Comparison of ENCODE assay signal across 19 cellular contexts in genomic region chr7:25116621-25117020, GRCh38. TPM values are rescaled to one million over a fixed set of nuclear protein-coding genes. Genes with fewer than 3 reads are reported as not detected.
DNase-seq lines count a peak whose midpoint lies in the region; ATAC-seq and TF ChIP-seq lines count a peak whose summit lies in the region.
"Had no signal": no experiment of that assay in that cellular context is flagged by ENCODE, and none has a peak within 500 bp of the region (broad histone marks: within the 10 kb centered on the region; RNA-seq: fewer than 3 reads in every experiment).

No MANE protein-coding gene starts in this region.

- no peaks in the 10 kb centered on the region for H3K27me3 Mint-ChIP-seq in T-helper 2 cell treated with Interferon-gamma antibody and Interleukin-4, amounts not matched to agents 5 μg/mL and 100 μg/mL, for 36 hours (ENCODE audit: low read depth)
- H3K27me3 Mint-ChIP-seq in activated T-helper 17 cell treated with anti-CD3 and anti-CD28 coated beads, Interleukin-2, amount 50 U/mL, for 72 hours, result no peaks in the 10 kb centered on the region
- H3K27me3 Mint-ChIP-seq in naive thymus-derived CD4-positive, alpha-beta T cell, result no peaks in the 10 kb centered on the region
- H3K27me3 Mint-ChIP-seq: activated naive CD8-positive, alpha-beta T cell treated with anti-CD3 and anti-CD28 coated beads, Interleukin-2, amount 10 ng/mL, durations not matched to agents 7 days and 5 days had no signal

- peaks cover 9% of the 10 kb centered on the region for H3K4me1 Mint-ChIP-seq in T-helper 2 cell treated with Interferon-gamma antibody and Interleukin-4, amounts not matched to agents 5 μg/mL and 100 μg/mL, for 36 hours (ENCODE audit: low read depth)
- H3K4me1 Mint-ChIP-seq in activated T-helper 17 cell treated with anti-CD3 and anti-CD28 coated beads, Interleukin-2, amount 50 U/mL, for 72 hours, result peaks cover 14% of the 10 kb centered on the region
- H3K4me1 Mint-ChIP-seq in naive thymus-derived CD4-positive, alpha-beta T cell, result peaks cover 0 to 17% (median 8%) of the 10 kb centered on the region in 7 donors
- H3K4me1 Mint-ChIP-seq: endodermal cell, neural progenitor cell had no signal

- H3K4me3 Mint-ChIP-seq in T-helper 2 cell treated with Interferon-gamma antibody and Interleukin-4, amounts not matched to agents 5 μg/mL and 100 μg/mL, for 36 hours, result no peak overlapping the region
- H3K4me3 Mint-ChIP-seq in activated T-helper 17 cell treated with anti-CD3 and anti-CD28 coated beads, Interleukin-2, amount 50 U/mL, for 72 hours, result peak overlapping the region; percentile 76
- H3K4me3 Mint-ChIP-seq in naive thymus-derived CD4-positive, alpha-beta T cell, result no peak overlapping the region
- H3K4me3 Mint-ChIP-seq: activated naive CD8-positive, alpha-beta T cell treated with anti-CD3 and anti-CD28 coated beads, Interleukin-2, amount 10 ng/mL, durations not matched to agents 7 days and 5 days; endodermal cell; neural progenitor cell had no signal

- peak overlapping the region; percentile 58 for H3K27ac Mint-ChIP-seq in T-helper 2 cell treated with Interferon-gamma antibody and Interleukin-4, amounts not matched to agents 5 μg/mL and 100 μg/mL, for 36 hours
- H3K27ac Mint-ChIP-seq in activated T-helper 17 cell treated with anti-CD3 and anti-CD28 coated beads, Interleukin-2, amount 50 U/mL, for 72 hours, result peak overlapping the region; percentile 52
- peak overlapping the region in 6 of 9 donors; percentile 1 to 63 (median 30) for H3K27ac Mint-ChIP-seq in naive thymus-derived CD4-positive, alpha-beta T cell
- H3K27ac Mint-ChIP-seq: endodermal cell, neural progenitor cell had no signal

- H3K27ac ChIP-seq in HEK293 (ENCODE audit: extremely low read depth, low read depth, low read length), result no peak overlapping the region
- no peak overlapping the region for H3K27ac ChIP-seq in naive thymus-derived CD4-positive, alpha-beta T cell (ENCODE audit: low read depth, low read length)
- H3K27ac ChIP-seq: neural progenitor cell, tibial artery had no signal

- intact Hi-C loops in naive thymus-derived CD4-positive, alpha-beta T cell (cut with micrococcal nuclease), result no loop called here

- H3K9me3 Mint-ChIP-seq in T-helper 2 cell treated with Interferon-gamma antibody and Interleukin-4, amounts not matched to agents 5 μg/mL and 100 μg/mL, for 36 hours, result no peaks in the 10 kb centered on the region
- H3K9me3 Mint-ChIP-seq in activated T-helper 17 cell treated with anti-CD3 and anti-CD28 coated beads, Interleukin-2, amount 50 U/mL, for 72 hours, result no peaks in the 10 kb centered on the region
- H3K9me3 Mint-ChIP-seq in naive thymus-derived CD4-positive, alpha-beta T cell, result peaks cover 0 to 5% (median 0%) of the 10 kb centered on the region in 11 donors
- H3K9me3 Mint-ChIP-seq: endodermal cell, neural progenitor cell had no signal

- H3K27me3 ChIP-seq in naive thymus-derived CD4-positive, alpha-beta T cell (ENCODE audit: control insufficient read depth in 2 of 2, insufficient read depth in 2 of 2, low read length in 2 of 2), result no peaks in the 10 kb centered on the region
- H3K27me3 ChIP-seq: neural progenitor cell, tibial artery had no signal

- no peaks in the 10 kb centered on the region for H3K9me3 ChIP-seq in HEK293 (ENCODE audit: control insufficient read depth, insufficient read depth, low read depth, low read length)
- H3K9me3 ChIP-seq in naive thymus-derived CD4-positive, alpha-beta T cell (ENCODE audit: control insufficient read depth in 2 of 3, low read length in 3 of 3), result no peaks in the 10 kb centered on the region
- H3K9me3 ChIP-seq: tibial artery had no signal

- no peak overlapping the region for H3K4me3 ChIP-seq in HEK293 (ENCODE audit: low read depth, low read length)
- H3K4me3 ChIP-seq in naive thymus-derived CD4-positive, alpha-beta T cell (ENCODE audit: low read length), result no peak overlapping the region
- H3K4me3 ChIP-seq: lung, neural progenitor cell, tibial artery had no signal

- H3K36me3 ChIP-seq in HEK293 (ENCODE audit: control insufficient read depth in 2 of 2, insufficient read depth in 1 of 2, low read length in 2 of 2), result peaks cover 13 to 35% of the 10 kb centered on the region in 2 experiments
- peaks cover 0 to 13% (median 5%) of the 10 kb centered on the region in 3 experiments for H3K36me3 ChIP-seq in naive thymus-derived CD4-positive, alpha-beta T cell (ENCODE audit: control insufficient read depth in 2 of 3, insufficient read depth in 3 of 3, low read length in 3 of 3)
- H3K36me3 ChIP-seq: neural progenitor cell had no signal

- CTCF ChIA-PET in HEK293 (lab: Yijun Ruan, JAX), result interaction anchor here (0.6 to 3.8 kb wide), 3 partner anchors 18 to 290 kb away, joined by 3 to 18 read pairs (median 3); no protein-coding TSS in a partner anchor
- CTCF ChIA-PET in naive thymus-derived CD4-positive, alpha-beta T cell (lab: Charles Lee), result no interaction called here

- TF ChIP-seq CTCF in HEK293 (tag by site-specific recombination; IDR thresholded peaks at IDR 0.05), result no peak

- H3K4me1 ChIP-seq in HEK293 (ENCODE audit: control insufficient read depth, insufficient read depth, low read length), result no peaks in the 10 kb centered on the region
- peaks cover 0 to 3% of the 10 kb centered on the region in 2 donors for H3K4me1 ChIP-seq in naive thymus-derived CD4-positive, alpha-beta T cell (ENCODE audit: control insufficient read depth in 2 of 2, insufficient read depth in 2 of 2, low read length in 2 of 2)
- H3K4me1 ChIP-seq: neural progenitor cell, tibial artery had no signal

- no peak for ATAC-seq in activated T-helper 17 cell treated with anti-CD3 and anti-CD28 coated beads, Interleukin-2, amount 50 U/mL, for 72 hours (replicated peaks)
- ATAC-seq in naive thymus-derived CD4-positive, alpha-beta T cell, result no peak
- no peak for ATAC-seq in GM19328 (IDR thresholded peaks at IDR 0.05; ENCODE audit: unreplicated experiment)

- POLR2A ChIA-PET in HEK293 (lab: Yijun Ruan, JAX), result interaction anchor here (0.6 to 3.0 kb wide), 2 partner anchors 9 to 1542 kb away, joined by 3 to 21 read pairs; partner anchors contain the start of gene CYCS
- POLR2A ChIA-PET in naive thymus-derived CD4-positive, alpha-beta T cell (lab: Charles Lee), result no interaction called here

- DNase-seq in T-helper 2 cell treated with Interferon-gamma antibody and Interleukin-4, amounts not matched to agents 5 μg/mL and 100 μg/mL, for 36 hours (ENCODE audit: low spot score), result no peak
- DNase-seq in T-helper 2 cell (no peak), NOMO-1 treated with DMSO at 0.1 percent for 48 hours (lab: John Stamatoyannopoulos, UW; ENCODE audit: unreplicated experiment) (no peak), NK-92 (lab: John Stamatoyannopoulos, UW; ENCODE audit: unreplicated experiment) (no peak)
- DNase-seq in naive thymus-derived CD4-positive, alpha-beta T cell, result no peak
- DNase-seq: activated CD8-positive, alpha-beta memory T cell treated with anti-CD3 and anti-CD28 coated beads for 24 hours; activated naive CD8-positive, alpha-beta T cell treated with anti-CD3 and anti-CD28 coated beads, Interleukin-2, amount 10 ng/mL, durations not matched to agents 7 days and 5 days; COR-L47; endodermal cell; foreskin fibroblast; MV-4-11; NCI-H2107; T1000; tibial artery had no signal

- H3K36me3 Mint-ChIP-seq in T-helper 2 cell treated with Interferon-gamma antibody and Interleukin-4, amounts not matched to agents 5 μg/mL and 100 μg/mL, for 36 hours (ENCODE audit: low read depth), result peaks cover 22% of the 10 kb centered on the region
- peaks cover 38% of the 10 kb centered on the region for H3K36me3 Mint-ChIP-seq in activated T-helper 17 cell treated with anti-CD3 and anti-CD28 coated beads, Interleukin-2, amount 50 U/mL, for 72 hours (ENCODE audit: low read depth)
- H3K36me3 Mint-ChIP-seq in naive thymus-derived CD4-positive, alpha-beta T cell, result peaks cover 0 to 17% (median 2%) of the 10 kb centered on the region in 5 donors

TF ChIP-seq in HEK293, 187 proteins besides CTCF, POLR2A, EP300 and RAD21 (continues in another document):
- TF ChIP-seq ZNF132 (tag by site-specific recombination; IDR thresholded peaks at IDR 0.05; ENCODE audit: borderline replicate concordance) (no peak), ZNF654 (tag by site-specific recombination; IDR thresholded peaks at IDR 0.05; ENCODE audit: low read depth) (no peak), YY1 (tag by site-specific recombination; IDR thresholded peaks at IDR 0.05) (no peak), REST (tag by site-specific recombination; IDR thresholded peaks at IDR 0.05) (peak; percentile 83), ZNF624 (tag by site-specific recombination; IDR thresholded peaks at IDR 0.05) (no peak)

RNA-seq across cellular contexts. Expression of gene CYCS, which starts 8.4 kb away (rescaled TPM):
- total RNA-seq in activated T-helper 17 cell treated with anti-CD3 and anti-CD28 coated beads, Interleukin-2, amount 50 U/mL, for 72 hours, result 100 to 1,000 TPM; 105 to 234 TPM
- 100 to 1,000 TPM in 3 of 5 experiments, 10 to 100 TPM in 2; 40.4 to 130 (median 114) TPM for total RNA-seq in naive thymus-derived CD4-positive, alpha-beta T cell
- polyA plus RNA-seq in naive thymus-derived CD4-positive, alpha-beta T cell, result 100 to 1,000 TPM in 1 of 2 donors, 10 to 100 TPM in 1; 68.1 to 115 TPM
